Comparison of ENCODE assay signal across 1 cellular context in the genomic region with DNA sequence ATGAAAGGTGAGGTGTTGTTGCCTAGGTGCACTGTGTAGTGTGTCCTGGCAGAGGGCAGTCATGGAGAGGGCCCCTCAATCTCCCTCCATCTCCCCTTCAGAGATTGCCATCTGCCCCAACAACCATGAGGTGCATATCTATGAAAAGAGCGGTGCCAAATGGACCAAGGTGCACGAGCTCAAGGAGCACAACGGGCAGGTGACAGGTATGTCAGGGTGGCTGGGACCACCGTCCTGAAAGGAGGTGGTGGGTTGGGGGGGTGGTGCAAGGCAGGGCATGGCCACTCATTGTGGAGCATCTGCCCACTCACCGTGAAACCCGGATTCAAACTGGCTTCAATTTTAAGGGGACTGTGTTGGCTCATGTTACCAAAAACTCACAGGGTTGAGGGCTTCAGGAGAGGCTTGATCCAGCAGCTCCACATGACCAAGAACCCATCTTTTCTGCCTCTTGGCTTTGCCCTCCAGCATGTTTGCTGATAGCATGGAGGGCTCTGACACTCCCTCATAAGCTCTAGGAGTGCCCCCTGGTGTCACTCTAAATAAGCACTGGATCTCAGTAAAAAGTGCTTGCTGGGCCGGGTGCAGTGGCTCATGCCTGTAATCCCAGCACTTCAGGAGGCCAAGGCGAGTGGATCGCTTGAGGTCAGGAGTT.
TF ChIP-seq lines count a peak whose summit lies in the region.

No MANE protein-coding gene starts in this region.

TF ChIP-seq in GM23338, 12 proteins besides CTCF, POLR2A, EP300 and RAD21:
- TF ChIP-seq, protein P1, sequence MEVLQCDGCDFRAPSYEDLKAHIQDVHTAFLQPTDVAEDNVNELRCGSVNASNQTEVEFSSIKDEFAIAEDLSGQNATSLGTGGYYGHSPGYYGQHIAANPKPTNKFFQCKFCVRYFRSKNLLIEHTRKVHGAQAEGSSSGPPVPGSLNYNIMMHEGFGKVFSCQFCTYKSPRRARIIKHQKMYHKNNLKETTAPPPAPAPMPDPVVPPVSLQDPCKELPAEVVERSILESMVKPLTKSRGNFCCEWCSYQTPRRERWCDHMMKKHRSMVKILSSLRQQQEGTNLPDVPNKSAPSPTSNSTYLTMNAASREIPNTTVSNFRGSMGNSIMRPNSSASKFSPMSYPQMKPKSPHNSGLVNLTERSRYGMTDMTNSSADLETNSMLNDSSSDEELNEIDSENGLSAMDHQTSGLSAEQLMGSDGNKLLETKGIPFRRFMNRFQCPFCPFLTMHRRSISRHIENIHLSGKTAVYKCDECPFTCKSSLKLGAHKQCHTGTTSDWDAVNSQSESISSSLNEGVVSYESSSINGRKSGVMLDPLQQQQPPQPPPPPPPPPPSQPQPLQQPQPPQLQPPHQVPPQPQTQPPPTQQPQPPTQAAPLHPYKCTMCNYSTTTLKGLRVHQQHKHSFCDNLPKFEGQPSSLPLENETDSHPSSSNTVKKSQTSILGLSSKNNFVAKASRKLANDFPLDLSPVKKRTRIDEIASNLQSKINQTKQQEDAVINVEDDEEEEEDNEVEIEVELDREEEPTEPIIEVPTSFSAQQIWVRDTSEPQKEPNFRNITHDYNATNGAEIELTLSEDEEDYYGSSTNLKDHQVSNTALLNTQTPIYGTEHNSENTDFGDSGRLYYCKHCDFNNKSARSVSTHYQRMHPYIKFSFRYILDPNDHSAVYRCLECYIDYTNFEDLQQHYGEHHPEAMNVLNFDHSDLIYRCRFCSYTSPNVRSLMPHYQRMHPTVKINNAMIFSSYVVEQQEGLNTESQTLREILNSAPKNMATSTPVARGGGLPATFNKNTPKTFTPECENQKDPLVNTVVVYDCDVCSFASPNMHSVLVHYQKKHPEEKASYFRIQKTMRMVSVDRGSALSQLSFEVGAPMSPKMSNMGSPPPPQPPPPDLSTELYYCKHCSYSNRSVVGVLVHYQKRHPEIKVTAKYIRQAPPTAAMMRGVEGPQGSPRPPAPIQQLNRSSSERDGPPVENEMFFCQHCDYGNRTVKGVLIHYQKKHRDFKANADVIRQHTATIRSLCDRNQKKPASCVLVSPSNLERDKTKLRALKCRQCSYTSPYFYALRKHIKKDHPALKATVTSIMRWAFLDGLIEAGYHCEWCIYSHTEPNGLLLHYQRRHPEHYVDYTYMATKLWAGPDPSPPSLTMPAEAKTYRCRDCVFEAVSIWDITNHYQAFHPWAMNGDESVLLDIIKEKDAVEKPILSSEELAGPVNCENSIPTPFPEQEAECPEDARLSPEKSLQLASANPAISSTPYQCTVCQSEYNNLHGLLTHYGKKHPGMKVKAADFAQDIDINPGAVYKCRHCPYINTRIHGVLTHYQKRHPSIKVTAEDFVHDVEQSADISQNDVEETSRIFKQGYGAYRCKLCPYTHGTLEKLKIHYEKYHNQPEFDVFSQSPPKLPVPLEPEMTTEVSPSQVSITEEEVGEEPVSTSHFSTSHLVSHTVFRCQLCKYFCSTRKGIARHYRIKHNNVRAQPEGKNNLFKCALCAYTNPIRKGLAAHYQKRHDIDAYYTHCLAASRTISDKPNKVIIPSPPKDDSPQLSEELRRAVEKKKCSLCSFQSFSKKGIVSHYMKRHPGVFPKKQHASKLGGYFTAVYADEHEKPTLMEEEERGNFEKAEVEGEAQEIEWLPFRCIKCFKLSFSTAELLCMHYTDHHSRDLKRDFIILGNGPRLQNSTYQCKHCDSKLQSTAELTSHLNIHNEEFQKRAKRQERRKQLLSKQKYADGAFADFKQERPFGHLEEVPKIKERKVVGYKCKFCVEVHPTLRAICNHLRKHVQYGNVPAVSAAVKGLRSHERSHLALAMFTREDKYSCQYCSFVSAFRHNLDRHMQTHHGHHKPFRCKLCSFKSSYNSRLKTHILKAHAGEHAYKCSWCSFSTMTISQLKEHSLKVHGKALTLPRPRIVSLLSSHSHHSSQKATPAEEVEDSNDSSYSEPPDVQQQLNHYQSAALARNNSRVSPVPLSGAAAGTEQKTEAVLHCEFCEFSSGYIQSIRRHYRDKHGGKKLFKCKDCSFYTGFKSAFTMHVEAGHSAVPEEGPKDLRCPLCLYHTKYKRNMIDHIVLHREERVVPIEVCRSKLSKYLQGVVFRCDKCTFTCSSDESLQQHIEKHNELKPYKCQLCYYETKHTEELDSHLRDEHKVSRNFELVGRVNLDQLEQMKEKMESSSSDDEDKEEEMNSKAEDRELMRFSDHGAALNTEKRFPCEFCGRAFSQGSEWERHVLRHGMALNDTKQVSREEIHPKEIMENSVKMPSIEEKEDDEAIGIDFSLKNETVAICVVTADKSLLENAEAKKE (CRISPR knock-in tag; IDR thresholded peaks at IDR 0.05): no peak
- TF ChIP-seq STAT1 (IDR thresholded peaks at IDR 0.05; ENCODE audit: unreplicated experiment) (no peak), JUNB (IDR thresholded peaks at IDR 0.05; ENCODE audit: unreplicated experiment) (no peak), ZNF114 (CRISPR knock-in tag; IDR thresholded peaks at IDR 0.05) (no peak), NANOG (IDR thresholded peaks at IDR 0.05; ENCODE audit: borderline replicate concordance) (no peak), EZH2 (IDR thresholded peaks at IDR 0.05; ENCODE audit: low read depth, unreplicated experiment) (no peak)
- TF ChIP-seq, protein P2, sequence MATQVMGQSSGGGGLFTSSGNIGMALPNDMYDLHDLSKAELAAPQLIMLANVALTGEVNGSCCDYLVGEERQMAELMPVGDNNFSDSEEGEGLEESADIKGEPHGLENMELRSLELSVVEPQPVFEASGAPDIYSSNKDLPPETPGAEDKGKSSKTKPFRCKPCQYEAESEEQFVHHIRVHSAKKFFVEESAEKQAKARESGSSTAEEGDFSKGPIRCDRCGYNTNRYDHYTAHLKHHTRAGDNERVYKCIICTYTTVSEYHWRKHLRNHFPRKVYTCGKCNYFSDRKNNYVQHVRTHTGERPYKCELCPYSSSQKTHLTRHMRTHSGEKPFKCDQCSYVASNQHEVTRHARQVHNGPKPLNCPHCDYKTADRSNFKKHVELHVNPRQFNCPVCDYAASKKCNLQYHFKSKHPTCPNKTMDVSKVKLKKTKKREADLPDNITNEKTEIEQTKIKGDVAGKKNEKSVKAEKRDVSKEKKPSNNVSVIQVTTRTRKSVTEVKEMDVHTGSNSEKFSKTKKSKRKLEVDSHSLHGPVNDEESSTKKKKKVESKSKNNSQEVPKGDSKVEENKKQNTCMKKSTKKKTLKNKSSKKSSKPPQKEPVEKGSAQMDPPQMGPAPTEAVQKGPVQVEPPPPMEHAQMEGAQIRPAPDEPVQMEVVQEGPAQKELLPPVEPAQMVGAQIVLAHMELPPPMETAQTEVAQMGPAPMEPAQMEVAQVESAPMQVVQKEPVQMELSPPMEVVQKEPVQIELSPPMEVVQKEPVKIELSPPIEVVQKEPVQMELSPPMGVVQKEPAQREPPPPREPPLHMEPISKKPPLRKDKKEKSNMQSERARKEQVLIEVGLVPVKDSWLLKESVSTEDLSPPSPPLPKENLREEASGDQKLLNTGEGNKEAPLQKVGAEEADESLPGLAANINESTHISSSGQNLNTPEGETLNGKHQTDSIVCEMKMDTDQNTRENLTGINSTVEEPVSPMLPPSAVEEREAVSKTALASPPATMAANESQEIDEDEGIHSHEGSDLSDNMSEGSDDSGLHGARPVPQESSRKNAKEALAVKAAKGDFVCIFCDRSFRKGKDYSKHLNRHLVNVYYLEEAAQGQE (IDR thresholded peaks at IDR 0.05; ENCODE audit: unreplicated experiment): no peak
- TF ChIP-seq, protein P3, sequence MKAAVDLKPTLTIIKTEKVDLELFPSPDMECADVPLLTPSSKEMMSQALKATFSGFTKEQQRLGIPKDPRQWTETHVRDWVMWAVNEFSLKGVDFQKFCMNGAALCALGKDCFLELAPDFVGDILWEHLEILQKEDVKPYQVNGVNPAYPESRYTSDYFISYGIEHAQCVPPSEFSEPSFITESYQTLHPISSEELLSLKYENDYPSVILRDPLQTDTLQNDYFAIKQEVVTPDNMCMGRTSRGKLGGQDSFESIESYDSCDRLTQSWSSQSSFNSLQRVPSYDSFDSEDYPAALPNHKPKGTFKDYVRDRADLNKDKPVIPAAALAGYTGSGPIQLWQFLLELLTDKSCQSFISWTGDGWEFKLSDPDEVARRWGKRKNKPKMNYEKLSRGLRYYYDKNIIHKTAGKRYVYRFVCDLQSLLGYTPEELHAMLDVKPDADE (IDR thresholded peaks at IDR 0.05): no peak
